Comparison of ENCODE assay signal across 8 cellular contexts in the genomic region with DNA sequence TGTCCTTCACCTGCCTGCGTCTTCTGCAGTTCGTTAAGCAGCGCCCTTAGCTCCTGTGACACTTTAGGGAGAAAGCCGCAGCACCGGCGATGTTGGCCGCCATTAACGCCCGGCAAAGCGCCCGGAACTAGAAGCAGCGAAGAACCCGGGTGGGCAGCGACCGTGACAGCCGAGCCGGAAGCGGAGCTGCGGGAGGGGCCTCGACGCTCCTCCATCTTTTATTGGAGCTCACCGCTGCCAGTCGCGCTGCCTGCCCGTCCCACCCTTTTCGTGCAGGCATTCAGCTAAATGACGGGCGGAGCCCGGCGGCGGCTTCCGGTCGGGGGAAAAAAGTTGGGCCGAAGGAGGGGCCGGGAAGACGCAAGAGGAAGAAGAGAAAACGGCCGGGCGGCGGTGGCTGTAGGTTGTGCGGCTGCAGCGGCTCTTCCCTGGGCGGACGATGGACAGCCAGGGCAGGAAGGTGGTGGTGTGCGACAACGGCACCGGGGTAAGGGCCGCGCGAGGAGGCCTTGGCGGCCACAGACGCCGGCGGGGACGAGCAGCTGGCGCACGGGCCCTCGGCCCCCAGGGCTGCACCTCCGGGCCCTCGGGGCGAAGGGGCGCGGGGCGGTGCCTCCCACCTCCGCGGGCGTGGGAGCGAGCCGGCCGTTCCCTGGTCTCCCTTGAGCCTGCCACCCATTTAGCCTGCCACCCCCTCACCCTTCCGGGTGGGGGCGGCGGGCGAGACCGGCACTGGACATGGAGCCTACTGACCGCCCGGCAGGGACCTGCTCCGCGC. TPM values are rescaled to one million over a fixed set of nuclear protein-coding genes. Genes with fewer than 3 reads are reported as not detected.
A peak's percentile ranks its signal among the peaks of the same experiment; 100 is the strongest.
DNase-seq lines count a peak whose midpoint lies in the region; TF ChIP-seq lines count a peak whose summit lies in the region.

A gene (plus strand): TSS at position 361 of the 778 bp plus-strand sequence. CDS start 79 bp downstream, at position 440.

- intact Hi-C loops in stomach (cut with DNase I; ENCODE audit: low total_unique reads), result no loop called here

- no peaks in the 10 kb centered on the region for H3K9me3 ChIP-seq in ES-I3 (ENCODE audit: control insufficient read depth, insufficient read depth, low read length)
- no peaks in the 10 kb centered on the region for H3K9me3 ChIP-seq in HAP-1
- no peaks in the 10 kb centered on the region for H3K9me3 ChIP-seq in MM.1S (replicated peaks; ENCODE audit: insufficient read depth, low read length)
- no peaks in the 10 kb centered on the region for H3K9me3 ChIP-seq in neural cell (ENCODE audit: low read length)
- H3K9me3 ChIP-seq in stomach, result no peaks in the 10 kb centered on the region

- in situ Hi-C loops in HAP-1 (cut with MboI; ENCODE audit: low sequenced_read_pairs), result no loop called here

- H3K9ac ChIP-seq in ES-I3 (ENCODE audit: low read depth, low read length) (peak within 1 kb of the TSS; percentile 79), MM.1S (ENCODE audit: low read length) (peak within 1 kb of the TSS; percentile 88), neural cell (ENCODE audit: low read length) (peak within 1 kb of the TSS; percentile 91)

- H3K27me3 ChIP-seq in HAP-1 (ENCODE audit: low read depth) (no peaks in the 10 kb centered on the region), MM.1S (replicated peaks; ENCODE audit: insufficient read depth, low read length) (no peaks in the 10 kb centered on the region), neural cell (ENCODE audit: insufficient read depth, low read depth, low read length) (no peaks in the 10 kb centered on the region), stomach (no peaks in the 10 kb centered on the region)

- H3K4me1 ChIP-seq in ES-I3 (ENCODE audit: insufficient read depth, low read length) (no peaks in the 10 kb centered on the region), HAP-1 (peaks cover 20% of the 10 kb centered on the region), MM.1S (ENCODE audit: low read length) (peaks cover 7% of the 10 kb centered on the region; the same call in 1 of the 2 replicates), stomach (peaks cover 32 to 58% (median 50%) of the 10 kb centered on the region in 4 donors)

- peak within 1 kb of the TSS; percentile 86 for H3K27ac ChIP-seq in MM.1S (ENCODE audit: low read length)
- peak within 1 kb of the TSS; percentile 85 for H3K27ac ChIP-seq in neural cell (ENCODE audit: low read length)
- peak within 1 kb of the TSS; percentile 96 to 100 (median 99) for H3K27ac ChIP-seq in stomach

- H3K9me2 ChIP-seq in MM.1S (replicated peaks; ENCODE audit: insufficient read depth, low read length) (no peaks in the 10 kb centered on the region), neural cell (ENCODE audit: insufficient read depth, low read length) (no peaks in the 10 kb centered on the region)

- H3K79me2 ChIP-seq in MM.1S (ENCODE audit: low read length) (peaks cover 67% of the 10 kb centered on the region), neural cell (replicated peaks; ENCODE audit: insufficient read depth, low read length) (peaks cover 46% of the 10 kb centered on the region)

- peak; percentile 25 for TF ChIP-seq RAD21 in neural cell (conservative IDR thresholded peaks at IDR 0.05)

- WGBS in stomach, 5 donors, result 0% methylated on average over 33 to 79 of the region's 79 CpGs

- TF ChIP-seq CTCF in MM.1S (IDR thresholded peaks at IDR 0.05; ENCODE audit: low read length) (no peak), neural cell (IDR thresholded peaks at IDR 0.05; ENCODE audit: poor library complexity, severe bottlenecking) (no peak), stomach (IDR thresholded peaks at IDR 0.05) (no peak)

- peaks cover 10% of the 10 kb centered on the region for H3F3A ChIP-seq in MM.1S (ENCODE audit: insufficient read depth, low read length)
- no peaks in the 10 kb centered on the region for H3F3A ChIP-seq in neural cell (ENCODE audit: insufficient read depth, low read length, poor library complexity, severe bottlenecking)

- H3K36me3 ChIP-seq in ES-I3 (ENCODE audit: insufficient read depth, low read length) (no peaks in the 10 kb centered on the region), HAP-1 (replicated peaks) (peaks cover 10% of the 10 kb centered on the region; the same call in 1 of the 2 replicates), MM.1S (replicated peaks; ENCODE audit: insufficient read depth, low read length) (no peaks in the 10 kb centered on the region; the same call in 1 of the 2 replicates), neural cell (ENCODE audit: insufficient read depth, low read length) (no peaks in the 10 kb centered on the region), stomach (peaks cover 0 to 5% (median 2%) of the 10 kb centered on the region in 4 donors)

- TF ChIP-seq POLR2A in stomach (IDR thresholded peaks at IDR 0.05), result peak in 2 of 4 donors; percentile 44 to 80

- peak within 1 kb of the TSS; percentile 95 for H3K4me3 ChIP-seq in HAP-1
- H3K4me3 ChIP-seq in MM.1S (ENCODE audit: low read length), result peak within 1 kb of the TSS; percentile 92
- peak within 1 kb of the TSS; percentile 75 for H3K4me3 ChIP-seq in neural cell (ENCODE audit: low read length)
- H3K4me3 ChIP-seq in stomach, result peak within 1 kb of the TSS; percentile 69 to 100 (median 86)

- H3K4me2 ChIP-seq in MM.1S (ENCODE audit: low read depth, low read length) (peak within 1 kb of the TSS; percentile 85), neural cell (ENCODE audit: low read length) (peak within 1 kb of the TSS; percentile 86)

- DNase-seq in HAP-1 (ENCODE audit: low spot score in 2 of 2) (peak; percentile 96 to 97), MM.1S (peak; percentile 97), SIG-M5 (lab: John Stamatoyannopoulos, UW) (peak; percentile 97), activated gamma-delta T cell (lab: John Stamatoyannopoulos, UW) (peak; percentile 93), fibroblast of the conjunctiva (ENCODE audit: low read depth) (peak; percentile 93), stomach (peak; percentile 96)

- H2AFZ ChIP-seq in MM.1S (ENCODE audit: low read length), result peak within 1 kb of the TSS; percentile 86
- H2AFZ ChIP-seq in neural cell (ENCODE audit: low read depth, low read length), result peak within 1 kb of the TSS; percentile 84

- TF ChIP-seq EP300 in neural cell (conservative IDR thresholded peaks at IDR 0.05; ENCODE audit: poor library complexity, severe bottlenecking) (peak; percentile 58), stomach (IDR thresholded peaks at IDR 0.05) (no peak)

- H4K20me1 ChIP-seq in MM.1S (ENCODE audit: insufficient read depth, low read length), result peaks cover 4% of the 10 kb centered on the region
- H4K20me1 ChIP-seq in neural cell (ENCODE audit: insufficient read depth), result no peaks in the 10 kb centered on the region

TF ChIP-seq in neural cell, 6 proteins besides CTCF, POLR2A, EP300 and RAD21:
- TF ChIP-seq, protein P1, sequence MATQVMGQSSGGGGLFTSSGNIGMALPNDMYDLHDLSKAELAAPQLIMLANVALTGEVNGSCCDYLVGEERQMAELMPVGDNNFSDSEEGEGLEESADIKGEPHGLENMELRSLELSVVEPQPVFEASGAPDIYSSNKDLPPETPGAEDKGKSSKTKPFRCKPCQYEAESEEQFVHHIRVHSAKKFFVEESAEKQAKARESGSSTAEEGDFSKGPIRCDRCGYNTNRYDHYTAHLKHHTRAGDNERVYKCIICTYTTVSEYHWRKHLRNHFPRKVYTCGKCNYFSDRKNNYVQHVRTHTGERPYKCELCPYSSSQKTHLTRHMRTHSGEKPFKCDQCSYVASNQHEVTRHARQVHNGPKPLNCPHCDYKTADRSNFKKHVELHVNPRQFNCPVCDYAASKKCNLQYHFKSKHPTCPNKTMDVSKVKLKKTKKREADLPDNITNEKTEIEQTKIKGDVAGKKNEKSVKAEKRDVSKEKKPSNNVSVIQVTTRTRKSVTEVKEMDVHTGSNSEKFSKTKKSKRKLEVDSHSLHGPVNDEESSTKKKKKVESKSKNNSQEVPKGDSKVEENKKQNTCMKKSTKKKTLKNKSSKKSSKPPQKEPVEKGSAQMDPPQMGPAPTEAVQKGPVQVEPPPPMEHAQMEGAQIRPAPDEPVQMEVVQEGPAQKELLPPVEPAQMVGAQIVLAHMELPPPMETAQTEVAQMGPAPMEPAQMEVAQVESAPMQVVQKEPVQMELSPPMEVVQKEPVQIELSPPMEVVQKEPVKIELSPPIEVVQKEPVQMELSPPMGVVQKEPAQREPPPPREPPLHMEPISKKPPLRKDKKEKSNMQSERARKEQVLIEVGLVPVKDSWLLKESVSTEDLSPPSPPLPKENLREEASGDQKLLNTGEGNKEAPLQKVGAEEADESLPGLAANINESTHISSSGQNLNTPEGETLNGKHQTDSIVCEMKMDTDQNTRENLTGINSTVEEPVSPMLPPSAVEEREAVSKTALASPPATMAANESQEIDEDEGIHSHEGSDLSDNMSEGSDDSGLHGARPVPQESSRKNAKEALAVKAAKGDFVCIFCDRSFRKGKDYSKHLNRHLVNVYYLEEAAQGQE (IDR thresholded peaks at IDR 0.05; ENCODE audit: borderline replicate concordance), result peak; percentile 59
- TF ChIP-seq MXI1 (conservative IDR thresholded peaks at IDR 0.05; ENCODE audit: poor library complexity, severe bottlenecking) (peak; percentile 43), SMC3 (conservative IDR thresholded peaks at IDR 0.05; ENCODE audit: poor library complexity) (no peak), POLR2AphosphoS5 (IDR thresholded peaks at IDR 0.05) (peak; percentile 83)

RNA-seq across cellular contexts. Expression of the gene that starts here (rescaled TPM):
- polyA plus RNA-seq in neural cell, result 100 and 118 TPM in 2 replicates
- polyA minus RNA-seq in neural cell, result 138 and 157 TPM in 2 replicates
- total RNA-seq in stomach, result 100 to 1,000 TPM in 1 of 5 donors, 10 to 100 TPM in 4; 16.8 to 187 (median 47.8) TPM
- 100 to 1,000 TPM in 1 of 3 donors, 10 to 100 TPM in 2; 50.0 to 107 (median 68.9) TPM for polyA plus RNA-seq in stomach

Comparison
In these comparisons a context has a peak if more than half of its experiments do, and no peak if none do; other contexts are left out.
1. Peak in every context shown above with its lines: DNase-seq, H3K4me3 ChIP-seq and H3K27ac ChIP-seq.